In genomic region chr15:34584321-34584668, GRCh38 we compare ENCODE assay signal across 8 cellular contexts. TPM values are rescaled to one million over a fixed set of nuclear protein-coding genes. Genes with fewer than 3 reads are reported as not detected.
DNase-seq lines count a peak whose midpoint lies in the region; ATAC-seq lines count a peak whose summit lies in the region.

No MANE protein-coding gene starts in this region.

- no peaks in the 10 kb centered on the region for H3K9me3 ChIP-seq in stomach smooth muscle (ENCODE audit: control insufficient read depth in 2 of 2, low read length in 2 of 2)

- H3K4me3 Mint-ChIP-seq in T-helper 2 cell treated with Interferon-gamma antibody and Interleukin-4, amounts not matched to agents 5 μg/mL and 100 μg/mL, for 36 hours: peak overlapping the region; percentile 88
- H3K4me3 Mint-ChIP-seq in activated CD4-positive, alpha-beta memory T cell treated with anti-CD3 and anti-CD28 coated beads for 36 hours: peak overlapping the region; percentile 87
- peak overlapping the region; percentile 63 to 90 (median 83) for H3K4me3 Mint-ChIP-seq in immature natural killer cell

- intact Hi-C loops in activated CD4-positive, alpha-beta memory T cell treated with anti-CD3 and anti-CD28 coated beads for 36 hours (cut with micrococcal nuclease): no loop called here

- ATAC-seq in HG02938 (IDR thresholded peaks at IDR 0.05; ENCODE audit: unreplicated experiment) (no peak), HG02852 (IDR thresholded peaks at IDR 0.05; ENCODE audit: unreplicated experiment) (no peak)

- POLR2A ChIA-PET in activated CD4-positive, alpha-beta memory T cell treated with anti-CD3 and anti-CD28 coated beads for 36 hours (lab: Charles Lee): no interaction called here

- H3K36me3 ChIP-seq in stomach smooth muscle (ENCODE audit: control insufficient read depth in 2 of 2, insufficient read depth in 2 of 2, low read length in 2 of 2): no peaks in the 10 kb centered on the region

- H3K36me3 Mint-ChIP-seq in T-helper 2 cell treated with Interferon-gamma antibody and Interleukin-4, amounts not matched to agents 5 μg/mL and 100 μg/mL, for 36 hours (ENCODE audit: low read depth): peaks cover 11% of the 10 kb centered on the region
- H3K36me3 Mint-ChIP-seq in activated CD4-positive, alpha-beta memory T cell treated with anti-CD3 and anti-CD28 coated beads for 36 hours: peaks cover 3% of the 10 kb centered on the region
- H3K36me3 Mint-ChIP-seq in immature natural killer cell: peaks cover 0 to 3% (median 0%) of the 10 kb centered on the region in 3 donors

- no peak overlapping the region for H3K27ac ChIP-seq in stomach smooth muscle (ENCODE audit: low read length)

- H3K27me3 ChIP-seq in stomach smooth muscle (ENCODE audit: control insufficient read depth in 1 of 2, insufficient read depth in 2 of 2, low read length in 2 of 2): no peaks in the 10 kb centered on the region

- H3K27ac Mint-ChIP-seq in T-helper 2 cell treated with Interferon-gamma antibody and Interleukin-4, amounts not matched to agents 5 μg/mL and 100 μg/mL, for 36 hours: peak overlapping the region; percentile 83
- peak overlapping the region; percentile 38 for H3K27ac Mint-ChIP-seq in activated CD4-positive, alpha-beta memory T cell treated with anti-CD3 and anti-CD28 coated beads for 36 hours
- peak overlapping the region in 1 of 6 donors; percentile 46 for H3K27ac Mint-ChIP-seq in immature natural killer cell

- H3K4me3 ChIP-seq in stomach smooth muscle (ENCODE audit: low read length in 2 of 2): peak overlapping the region; percentile 60 to 80

- peak overlapping the region; percentile 36 to 54 for H3K9ac ChIP-seq in stomach smooth muscle (ENCODE audit: low read length in 2 of 2)

- H3K4me1 ChIP-seq in stomach smooth muscle (ENCODE audit: control insufficient read depth, insufficient read depth, low read length): peaks cover 24% of the 10 kb centered on the region

- CTCF ChIA-PET in activated CD4-positive, alpha-beta memory T cell treated with anti-CD3 and anti-CD28 coated beads for 36 hours (lab: Charles Lee): interaction anchor here (1.6 to 4.9 kb wide), 3 partner anchors 217 to 474 kb away, joined by 4 to 32 read pairs (median 15); partner anchors contain the start of gene LPCAT4

- peaks cover 43% of the 10 kb centered on the region for H3K4me1 Mint-ChIP-seq in T-helper 2 cell treated with Interferon-gamma antibody and Interleukin-4, amounts not matched to agents 5 μg/mL and 100 μg/mL, for 36 hours (ENCODE audit: low read depth)
- peaks cover 34% of the 10 kb centered on the region for H3K4me1 Mint-ChIP-seq in activated CD4-positive, alpha-beta memory T cell treated with anti-CD3 and anti-CD28 coated beads for 36 hours (ENCODE audit: low read depth)
- H3K4me1 Mint-ChIP-seq in immature natural killer cell: peaks cover 21 to 22% of the 10 kb centered on the region in 2 donors

- H3K27me3 Mint-ChIP-seq in T-helper 2 cell treated with Interferon-gamma antibody and Interleukin-4, amounts not matched to agents 5 μg/mL and 100 μg/mL, for 36 hours (ENCODE audit: low read depth): peaks cover 3% of the 10 kb centered on the region
- H3K27me3 Mint-ChIP-seq in activated CD4-positive, alpha-beta memory T cell treated with anti-CD3 and anti-CD28 coated beads for 36 hours: no peaks in the 10 kb centered on the region
- H3K27me3 Mint-ChIP-seq in immature natural killer cell (ENCODE audit: low read depth in 3 of 3): peaks cover 2 to 21% (median 5%) of the 10 kb centered on the region in 3 donors

- H3K9me3 Mint-ChIP-seq in T-helper 2 cell treated with Interferon-gamma antibody and Interleukin-4, amounts not matched to agents 5 μg/mL and 100 μg/mL, for 36 hours: no peaks in the 10 kb centered on the region
- no peaks in the 10 kb centered on the region for H3K9me3 Mint-ChIP-seq in activated CD4-positive, alpha-beta memory T cell treated with anti-CD3 and anti-CD28 coated beads for 36 hours
- no peaks in the 10 kb centered on the region for H3K9me3 Mint-ChIP-seq in immature natural killer cell

- DNase-seq in T-helper 2 cell treated with Interferon-gamma antibody and Interleukin-4, amounts not matched to agents 5 μg/mL and 100 μg/mL, for 36 hours (ENCODE audit: low spot score): no peak
- DNase-seq in T-helper 2 cell (no peak), immature natural killer cell (no peak), COLO829 (ENCODE audit: low spot score) (no peak)
- DNase-seq in activated CD4-positive, alpha-beta memory T cell treated with anti-CD3 and anti-CD28 coated beads for 36 hours: no peak

RNA-seq across cellular contexts. Expression of gene GOLGA8B, which starts 0.8 kb away (rescaled TPM):
- total RNA-seq in activated CD4-positive, alpha-beta memory T cell treated with anti-CD3 and anti-CD28 coated beads for 36 hours: 100 to 1,000 TPM in 1 of 2 experiments, 10 to 100 TPM in 1; 85.2 to 103 TPM
- 1 to 10 TPM; 2.5 to 6.3 (median 5.6) TPM for polyA plus RNA-seq in immature natural killer cell
